In genomic region chr12:93766802-93767523, GRCh38 we compare ENCODE assay signal across 1 cellular context.
A peak's percentile ranks its signal among the peaks of the same experiment; 100 is the strongest.
TF ChIP-seq lines count a peak whose summit lies in the region.

No MANE protein-coding gene starts in this region.

TF ChIP-seq in K562, 482 proteins besides CTCF, POLR2A, EP300 and RAD21 (continued from another document):
- TF ChIP-seq, protein P1, sequence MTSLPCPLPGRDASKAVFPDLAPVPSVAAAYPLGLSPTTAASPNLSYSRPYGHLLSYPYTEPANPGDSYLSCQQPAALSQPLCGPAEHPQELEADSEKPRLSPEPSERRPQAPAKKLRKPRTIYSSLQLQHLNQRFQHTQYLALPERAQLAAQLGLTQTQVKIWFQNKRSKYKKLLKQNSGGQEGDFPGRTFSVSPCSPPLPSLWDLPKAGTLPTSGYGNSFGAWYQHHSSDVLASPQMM (CRISPR knock-in tag; IDR thresholded peaks at IDR 0.05) = no peak
- peak; percentile 16; the same call in 1 of the 2 replicates for TF ChIP-seq FOSL1 (tag; conservative IDR thresholded peaks at IDR 0.05)
- no peak for TF ChIP-seq ZNF3 (CRISPR knock-in tag; IDR thresholded peaks at IDR 0.05)
- no peak for TF ChIP-seq ELF2 (CRISPR knock-in tag; IDR thresholded peaks at IDR 0.05)
- TF ChIP-seq KLF16 (IDR thresholded peaks at IDR 0.05) = 0 out of 2 replicates have a peak, but pooled peaks have one; percentile 19
- TF ChIP-seq DIDO1 (tag; IDR thresholded peaks at IDR 0.05; ENCODE audit: low read depth) = no peak
TF ChIP-seq in K562: peak in this region for 11.
